20 cellular contexts compared by ENCODE assay signal in the genomic region with DNA sequence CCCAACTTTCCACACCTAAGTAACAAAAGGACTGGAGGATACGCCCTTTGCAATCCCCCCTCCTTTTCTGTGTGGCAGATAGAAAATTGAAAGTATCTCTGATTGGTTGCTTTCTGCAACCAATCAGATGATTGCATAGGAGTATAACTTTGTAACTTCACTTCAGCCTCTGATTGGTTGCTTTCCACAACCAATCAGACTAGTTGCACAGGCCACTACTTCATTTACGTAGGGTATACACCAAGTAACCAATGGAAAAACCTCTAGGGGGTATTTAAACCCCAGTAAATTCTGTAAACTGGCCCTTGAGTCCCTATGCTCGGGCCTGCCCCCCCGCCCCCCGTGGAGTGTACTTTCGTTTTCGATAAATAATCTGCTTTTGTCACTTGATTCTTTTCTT.
DNase-seq lines count a peak whose midpoint lies in the region; ATAC-seq, FAIRE-seq and TF ChIP-seq lines count a peak whose summit lies in the region.
"Had no signal": no experiment of that assay in that cellular context is flagged by ENCODE, and none has a peak within 500 bp of the region (broad histone marks: within the 10 kb centered on the region; RNA-seq: fewer than 3 reads in every experiment).

No MANE protein-coding gene starts in this region.

- H3K9me3 ChIP-seq in OCI-LY1 (ENCODE audit: low read length) (peaks cover 3% of the 10 kb centered on the region; the same call in 1 of the 2 replicates), GM12878 (replicated peaks; ENCODE audit: control insufficient read depth, insufficient read depth, low read length) (no peaks in the 10 kb centered on the region)
- H3K9me3 ChIP-seq: neutrophil, thyroid gland had no signal

- peak; percentile 57 for ATAC-seq in GM12878
- no peak for ATAC-seq in stimulated activated effector memory CD8-positive, alpha-beta T cell treated with anti-CD3 and anti-CD28 coated beads, Interleukin-12 subunit alpha, Interleukin-12 subunit beta, amount 100 ng/mL, for 72 hours
- ATAC-seq: activated T-cell treated with anti-CD3 and anti-CD28 coated beads, Interleukin-2, amount 50 U/mL, for 4 hours had no signal

- no peaks in the 10 kb centered on the region for H4K20me1 ChIP-seq in OCI-LY1 (ENCODE audit: insufficient read depth, low read length)
- no peaks in the 10 kb centered on the region for H4K20me1 ChIP-seq in GM12878 (ENCODE audit: control insufficient read depth, insufficient read depth)

- no peaks in the 10 kb centered on the region for H3K4me1 Mint-ChIP-seq in stimulated activated effector memory CD8-positive, alpha-beta T cell treated with anti-CD3 and anti-CD28 coated beads, Interleukin-12 subunit alpha, Interleukin-12 subunit beta, amount 100 ng/mL, for 72 hours
- H3K4me1 Mint-ChIP-seq: activated naive CD8-positive, alpha-beta T cell treated with anti-CD3 and anti-CD28 coated beads for 36 hours; CD14-positive monocyte had no signal

- H3K79me2 ChIP-seq in OCI-LY1 (ENCODE audit: insufficient read depth, low read length) (no peaks in the 10 kb centered on the region), GM12878 (ENCODE audit: control insufficient read depth, insufficient read depth, low read length) (no peaks in the 10 kb centered on the region)

- no peaks in the 10 kb centered on the region for H3K27me3 ChIP-seq in OCI-LY1 (ENCODE audit: insufficient read depth, low read length)
- H3K27me3 ChIP-seq in GM12878 (replicated peaks in 1 of 2; ENCODE audit: control insufficient read depth in 2 of 2, insufficient read depth in 2 of 2, low read length in 1 of 2) = no peaks in the 10 kb centered on the region
- H3K27me3 ChIP-seq: neutrophil, thyroid gland had no signal

- H3F3A ChIP-seq in OCI-LY1 (ENCODE audit: insufficient read depth, low read length) = no peaks in the 10 kb centered on the region

- H3K4me2 ChIP-seq in OCI-LY1 (ENCODE audit: low read length) (peak overlapping the region; percentile 41), GM12878 (ENCODE audit: control insufficient read depth, insufficient read depth) (no peak overlapping the region)

- H3K4me1 ChIP-seq in OCI-LY1 (ENCODE audit: insufficient read depth, low read length, severe bottlenecking) = peaks cover 52% of the 10 kb centered on the region
- H3K4me1 ChIP-seq in GM12878 (ENCODE audit: control insufficient read depth, insufficient read depth, low read length) = no peaks in the 10 kb centered on the region

- H3K9ac ChIP-seq in OCI-LY1 (ENCODE audit: low read length) (no peak overlapping the region), GM12878 (ENCODE audit: control insufficient read depth, insufficient read depth, low read length) (no peak overlapping the region)

- no peak for TF ChIP-seq EP300 in GM12878 (IDR thresholded peaks at IDR 0.05; ENCODE audit: borderline replicate concordance in 1 of 2, control insufficient read depth in 1 of 2, low read depth in 2 of 2, low read length in 2 of 2)

- in situ Hi-C loops in GM12878 (cut with MboI) = no loop called here

- POLR2A ChIA-PET in GM12878 (lab: Charles Lee) = no interaction called here

- no peak for TF ChIP-seq POLR2A in GM12878 (IDR thresholded peaks at IDR 0.05; ENCODE audit: low read depth, low read length)

- no peak overlapping the region for H3K27ac ChIP-seq in OCI-LY1 (ENCODE audit: low read depth, low read length, poor library complexity, severe bottlenecking)
- H3K27ac ChIP-seq in GM12878 (ENCODE audit: control insufficient read depth, insufficient read depth) = no peak overlapping the region
- H3K27ac ChIP-seq: neutrophil, thyroid gland had no signal

- intact Hi-C loops in GM12878 (cut with micrococcal nuclease; ENCODE audit: unreplicated experiment) = no loop called here

- RAD21 ChIA-PET in GM12878 (lab: Charles Lee; ENCODE audit: unreplicated experiment) = no interaction called here

- TF ChIP-seq CTCF in OCI-LY1 (IDR thresholded peaks at IDR 0.05; ENCODE audit: low read length) = no peak
- TF ChIP-seq CTCF in GM12878 (IDR thresholded peaks at IDR 0.05 in 2 of 3, conservative IDR thresholded peaks at IDR 0.05 in 1 of 3; ENCODE audit: control insufficient read depth in 2 of 3, extremely low read depth in 1 of 3, insufficient read depth in 1 of 3, low read depth in 3 of 3, low read length in 3 of 3) = no peak

- H3K9me3 Mint-ChIP-seq in stimulated activated effector memory CD8-positive, alpha-beta T cell treated with anti-CD3 and anti-CD28 coated beads, Interleukin-12 subunit alpha, Interleukin-12 subunit beta, amount 100 ng/mL, for 72 hours = peaks cover 23% of the 10 kb centered on the region

- WGBS in GM12878 (ENCODE audit: insufficient coverage, insufficient replicate concordance, low lambda C conversion rate, missing lambda C conversion rate) = 13% methylated on average over 7 of the region's 7 CpGs

- CTCF ChIA-PET in GM12878 (lab: Yijun Ruan, JAX) = no interaction called here

- H3K9me2 ChIP-seq in OCI-LY1 (ENCODE audit: low read depth, low read length) = no peaks in the 10 kb centered on the region

- FAIRE-seq in GM12878 (lab: Jason Lieb, UNC) = no peak
- FAIRE-seq: bronchial epithelial cell, keratinocyte, TTC549 had no signal

- no TSS peak for BruUV-seq in GM12878 (replicated peaks; lab: Mats Ljungman, UMichigan)

- H3K36me3 ChIP-seq in OCI-LY1 (ENCODE audit: insufficient read depth, low read length) (no peaks in the 10 kb centered on the region), GM12878 (ENCODE audit: control insufficient read depth in 2 of 2, insufficient read depth in 2 of 2, low read length in 1 of 2) (no peaks in the 10 kb centered on the region)
- H3K36me3 ChIP-seq: neutrophil, thyroid gland had no signal

- peak overlapping the region; percentile 32 for H2AFZ ChIP-seq in OCI-LY1 (ENCODE audit: low read length)
- H2AFZ ChIP-seq in GM12878 (ENCODE audit: control insufficient read depth, low read depth, low read length) = no peak overlapping the region

- H3K36me3 Mint-ChIP-seq in stimulated activated effector memory CD8-positive, alpha-beta T cell treated with anti-CD3 and anti-CD28 coated beads, Interleukin-12 subunit alpha, Interleukin-12 subunit beta, amount 100 ng/mL, for 72 hours = no peaks in the 10 kb centered on the region
- H3K36me3 Mint-ChIP-seq: activated naive CD8-positive, alpha-beta T cell treated with anti-CD3 and anti-CD28 coated beads for 36 hours; CD14-positive monocyte had no signal

- H3K4me3 Mint-ChIP-seq in stimulated activated effector memory CD8-positive, alpha-beta T cell treated with anti-CD3 and anti-CD28 coated beads, Interleukin-12 subunit alpha, Interleukin-12 subunit beta, amount 100 ng/mL, for 72 hours = no peak overlapping the region
- H3K4me3 Mint-ChIP-seq: activated naive CD8-positive, alpha-beta T cell treated with anti-CD3 and anti-CD28 coated beads for 36 hours; activated T-cell treated with anti-CD3 and anti-CD28 coated beads, Interleukin-2, amount 50 U/mL, for 4 hours; CD14-positive monocyte had no signal

- no peak for TF ChIP-seq RAD21 in GM12878 (IDR thresholded peaks at IDR 0.05; ENCODE audit: insufficient read depth, low read depth, low read length)

- SMC1A ChIA-PET in GM12878 (lab: Charles Lee; ENCODE audit: uncharacterized antibody, unreplicated experiment) = no interaction called here

- DNase-seq in DMS53 treated with DMSO at 0.1 percent for 48 hours (lab: John Stamatoyannopoulos, UW; ENCODE audit: unreplicated experiment) (peak; percentile 34), LoVo (ENCODE audit: low spot score) (peak; percentile 15), GM12878 (ENCODE audit: low read depth, low spot score) (no peak), germinal center (ENCODE audit: low spot score) (no peak), amygdala (lab: John Stamatoyannopoulos, UW) (no peak)
- no peak for DNase-seq in stimulated activated effector memory CD8-positive, alpha-beta T cell treated with anti-CD3 and anti-CD28 coated beads, Interleukin-12 subunit alpha, Interleukin-12 subunit beta, amount 100 ng/mL, for 72 hours (ENCODE audit: low spot score in 2 of 2)
- DNase-seq: activated CD4-positive, alpha-beta T cell treated with anti-CD3 and anti-CD28 coated beads, Interleukin-2, amount 50 U/mL, for 48 hours; activated naive CD8-positive, alpha-beta T cell treated with anti-CD3 and anti-CD28 coated beads for 36 hours; activated T-cell treated with anti-CD3 and anti-CD28 coated beads, Interleukin-2, amount 50 U/mL, for 4 hours; H7; IMR-90; NCI-H1417 treated with DMSO at 0.1 percent for 48 hours; stimulated activated CD4-positive, alpha-beta T cell treated with anti-CD3 and anti-CD28 coated beads, Interleukin-4, amount 100 ng/mL, for 24 hours had no signal

- peak overlapping the region; percentile 45 for H3K4me3 ChIP-seq in OCI-LY1 (ENCODE audit: low read depth, low read length, poor library complexity, severe bottlenecking)
- H3K4me3 ChIP-seq in GM12878 = no peak overlapping the region
- H3K4me3 ChIP-seq: thyroid gland had no signal

- no peak overlapping the region for H3K27ac Mint-ChIP-seq in stimulated activated effector memory CD8-positive, alpha-beta T cell treated with anti-CD3 and anti-CD28 coated beads, Interleukin-12 subunit alpha, Interleukin-12 subunit beta, amount 100 ng/mL, for 72 hours
- H3K27ac Mint-ChIP-seq: activated naive CD8-positive, alpha-beta T cell treated with anti-CD3 and anti-CD28 coated beads for 36 hours; CD14-positive monocyte had no signal

TF ChIP-seq in GM12878, 131 proteins besides CTCF, POLR2A, EP300 and RAD21 (continues in another document):
- TF ChIP-seq FOXK2 (IDR thresholded peaks at IDR 0.05) (no peak), POU2F2 (IDR thresholded peaks at IDR 0.05; ENCODE audit: borderline replicate concordance, low read depth, low read length) (no peak), MTA3 (IDR thresholded peaks at IDR 0.05; ENCODE audit: borderline replicate concordance, low read length) (no peak), SIX5 (IDR thresholded peaks at IDR 0.05; ENCODE audit: low read depth, low read length, severe bottlenecking) (no peak), RFX5 (IDR thresholded peaks at IDR 0.05; ENCODE audit: low read depth, low read length) (no peak), CEBPB (IDR thresholded peaks at IDR 0.05; ENCODE audit: borderline replicate concordance in 1 of 2, low read depth in 2 of 2, low read length in 2 of 2) (no peak), HDAC6 (IDR thresholded peaks at IDR 0.05; ENCODE audit: unreplicated experiment) (no peak), ZNF274 (IDR thresholded peaks at IDR 0.05; ENCODE audit: insufficient read depth, insufficient read length) (no peak), ZBED1 (IDR thresholded peaks at IDR 0.05; ENCODE audit: borderline replicate concordance) (no peak), BACH1 (IDR thresholded peaks at IDR 0.05; ENCODE audit: borderline replicate concordance) (no peak), CREB1 (IDR thresholded peaks at IDR 0.05; ENCODE audit: low read depth) (no peak)

Comparison
In these comparisons a context has a peak if more than half of its experiments do, and no peak if none do; other contexts are left out.
1. DNase-seq: peak in DMS53 treated with DMSO at 0.1 percent for 48 hours (single experiment) and LoVo (single experiment); none in GM12878 (single experiment), stimulated activated effector memory CD8-positive, alpha-beta T cell treated with anti-CD3 and anti-CD28 coated beads, Interleukin-12 subunit alpha, Interleukin-12 subunit beta, amount 100 ng/mL, for 72 hours (0 of 2), germinal center (single experiment) and amygdala (0 of 56).